ENCODE assay signal across 9 cellular contexts in genomic region chr19:49555600-49556411, GRCh38. TPM values are rescaled to one million over a fixed set of nuclear protein-coding genes. Genes with fewer than 3 reads are reported as not detected.
DNase-seq lines count a peak whose midpoint lies in the region; TF ChIP-seq lines count a peak whose summit lies in the region.
"Had no signal": no experiment of that assay in that cellular context is flagged by ENCODE, and none has a peak within 500 bp of the region (broad histone marks: within the 10 kb centered on the region; RNA-seq: fewer than 3 reads in every experiment).

No MANE protein-coding gene starts in this region.

- H3K4me3 ChIP-seq in fibroblast of pulmonary artery (replicated peaks; ENCODE audit: low read depth, low read length) (no peak overlapping the region), skin epidermis (no peak overlapping the region)

- H3K27ac Mint-ChIP-seq in immature natural killer cell (no peak overlapping the region), HFFc6 (no peak overlapping the region)

- peaks cover 0 to 4% (median 0%) of the 10 kb centered on the region in 3 donors for H3K27me3 Mint-ChIP-seq in immature natural killer cell (ENCODE audit: low read depth in 3 of 3)
- H3K27me3 Mint-ChIP-seq in HFFc6 (ENCODE audit: insufficient read depth) = peaks cover 3% of the 10 kb centered on the region; the same call in 1 of the 2 replicates

- H3K4me3 Mint-ChIP-seq in immature natural killer cell (peak overlapping the region in 1 of 5 donors; percentile 29), HFFc6 (no peak overlapping the region)

- H3K27ac ChIP-seq in skin epidermis = peak overlapping the region in 13 of 21 experiments; percentile 26 to 87 (median 68)
- H3K27ac ChIP-seq: C4-2B had no signal

- H3K36me3 Mint-ChIP-seq in immature natural killer cell = peaks cover 15 to 32% (median 16%) of the 10 kb centered on the region in 3 donors
- H3K36me3 Mint-ChIP-seq in HFFc6 (ENCODE audit: low read depth) = peaks cover 18% of the 10 kb centered on the region

- DNase-seq in NCI-H345 (lab: John Stamatoyannopoulos, UW) (peak; percentile 8), NCI-H345 treated with DMSO at 0.1 percent for 48 hours (lab: John Stamatoyannopoulos, UW; ENCODE audit: unreplicated experiment) (no peak), activated T-cell treated with anti-CD3 and anti-CD28 coated beads for 1 hour (ENCODE audit: low read depth) (peak; percentile 79), fibroblast of pulmonary artery (ENCODE audit: low read depth) (peak; percentile 29), immature natural killer cell (no peak), NOMO-1 (lab: John Stamatoyannopoulos, UW; ENCODE audit: unreplicated experiment in 2 of 2) (no peak), HFFc6 (no peak)

- TF ChIP-seq CTCF in fibroblast of pulmonary artery (IDR thresholded peaks at IDR 0.05; ENCODE audit: low read length, missing control alignments) = no peak
- no peak for TF ChIP-seq CTCF in HFFc6 (IDR thresholded peaks at IDR 0.05)

- H3K4me1 Mint-ChIP-seq in immature natural killer cell (peaks cover 42 to 48% of the 10 kb centered on the region in 2 donors), HFFc6 (ENCODE audit: low read depth) (peaks cover 17% of the 10 kb centered on the region)

- H3K9me3 Mint-ChIP-seq in immature natural killer cell = no peaks in the 10 kb centered on the region
- no peaks in the 10 kb centered on the region for H3K9me3 Mint-ChIP-seq in HFFc6

RNA-seq across cellular contexts. Expression of gene NOSIP, which starts 24.6 kb away (rescaled TPM):
- 100 to 1,000 TPM; 196 to 251 (median 239) TPM for polyA plus RNA-seq in immature natural killer cell
- total RNA-seq in HFFc6 (2021; fragmentation: NEBNext Ultra II Directional; extraction: Animal tissue kit (Norgen Biotek cat#: 25700)) = 10 to 100 TPM; 66.0 to 79.7 (median 72.4) TPM

RNA-seq across cellular contexts. Expression of gene PRRG2, which starts 25.3 kb away (rescaled TPM):
- polyA plus RNA-seq in immature natural killer cell = under 1 TPM in 1 of 3 donors, not detected in 2; 0.78 TPM
- under 1 TPM; 0.33 to 0.69 (median 0.42) TPM for total RNA-seq in HFFc6 (2021; fragmentation: NEBNext Ultra II Directional; extraction: Animal tissue kit (Norgen Biotek cat#: 25700))

RNA-seq across cellular contexts. Expression of gene RCN3, which starts 28.0 kb away (rescaled TPM):
- polyA plus RNA-seq in immature natural killer cell = 1 to 10 TPM in 2 of 3 donors, under 1 TPM in 1; 0.86 to 1.7 (median 1.0) TPM
- 100 to 1,000 TPM; 117 to 316 (median 287) TPM for total RNA-seq in HFFc6 (2021; fragmentation: NEBNext Ultra II Directional; extraction: Animal tissue kit (Norgen Biotek cat#: 25700))

RNA-seq across cellular contexts. Expression of gene PRR12, which starts 35.2 kb away (rescaled TPM):
- 1 to 10 TPM in 2 of 3 donors, under 1 TPM in 1; 0.21 to 4.0 (median 2.0) TPM for polyA plus RNA-seq in immature natural killer cell
- total RNA-seq in HFFc6 (2021; fragmentation: NEBNext Ultra II Directional; extraction: Animal tissue kit (Norgen Biotek cat#: 25700)) = 10 to 100 TPM; 23.3 to 26.2 (median 24.3) TPM

RNA-seq across cellular contexts. Expression of gene FCGRT, which starts 43.3 kb away (rescaled TPM):
- polyA plus RNA-seq in immature natural killer cell = 10 to 100 TPM; 13.8 to 35.9 (median 34.9) TPM
- total RNA-seq in HFFc6 (2021; fragmentation: NEBNext Ultra II Directional; extraction: Animal tissue kit (Norgen Biotek cat#: 25700)) = 10 to 100 TPM; 33.2 to 39.3 (median 37.4) TPM

Comparison
In these comparisons a context has a peak if more than half of its experiments do, and no peak if none do; other contexts are left out.
1. DNase-seq: peak in NCI-H345 (single experiment), activated T-cell treated with anti-CD3 and anti-CD28 coated beads for 1 hour (single experiment) and fibroblast of pulmonary artery (single experiment); none in NCI-H345 treated with DMSO at 0.1 percent for 48 hours (single experiment), immature natural killer cell (0 of 3), NOMO-1 (0 of 2) and HFFc6 (single experiment).